ENCODE assay signal across 22 cellular contexts in the genomic region with DNA sequence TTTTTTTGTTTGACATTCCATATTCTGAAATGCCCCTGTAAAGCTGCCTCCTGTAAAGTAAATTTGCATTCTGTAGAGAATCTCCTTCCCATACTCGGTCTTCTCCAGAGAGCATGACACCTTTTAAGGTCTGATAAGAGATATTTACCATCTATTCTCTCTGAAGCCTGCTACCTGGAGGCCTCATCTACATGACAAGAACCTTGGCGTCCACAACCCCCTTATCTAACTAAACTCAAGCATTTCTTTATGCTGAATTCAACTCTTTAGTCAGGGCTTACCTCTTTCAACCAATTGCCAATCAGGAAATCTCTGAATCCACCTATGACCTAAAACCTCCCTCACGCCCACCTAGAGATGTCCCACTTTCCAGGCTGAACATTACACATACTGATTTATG.
"Had no signal": no experiment of that assay in that cellular context is flagged by ENCODE, and none has a peak within 500 bp of the region (broad histone marks: within the 10 kb centered on the region; RNA-seq: fewer than 3 reads in every experiment).

No MANE protein-coding gene starts in this region.

- H3K4me3 Mint-ChIP-seq: effector memory CD8-positive, alpha-beta T cell; nephron; stimulated activated effector memory CD8-positive, alpha-beta T cell treated with anti-CD3 and anti-CD28 coated beads, Interleukin-12 subunit alpha, Interleukin-12 subunit beta, amount 100 ng/mL, for 72 hours; stimulated activated naive CD8-positive, alpha-beta T cell treated with anti-CD3 and anti-CD28 coated beads, Interleukin-15, Interleukin-2, amounts not matched to agents 100 ng/mL and 50 ng/mL, for 24 hours had no signal

- H3K79me2 ChIP-seq: parathyroid adenoma had no signal

- H2AFZ ChIP-seq: parathyroid adenoma had no signal

- H3K4me1 Mint-ChIP-seq: naive B cell; stimulated activated effector memory CD8-positive, alpha-beta T cell treated with anti-CD3 and anti-CD28 coated beads, Interleukin-12 subunit alpha, Interleukin-12 subunit beta, amount 100 ng/mL, for 72 hours had no signal

- H3K27ac Mint-ChIP-seq: effector memory CD8-positive, alpha-beta T cell; naive B cell; nephron; stimulated activated effector memory CD8-positive, alpha-beta T cell treated with anti-CD3 and anti-CD28 coated beads, Interleukin-12 subunit alpha, Interleukin-12 subunit beta, amount 100 ng/mL, for 72 hours; stimulated activated naive CD8-positive, alpha-beta T cell treated with anti-CD3 and anti-CD28 coated beads, Interleukin-15, Interleukin-2, amounts not matched to agents 100 ng/mL and 50 ng/mL, for 24 hours had no signal

- H3K36me3 ChIP-seq: heart right ventricle, right lobe of liver, tibial artery, upper lobe of left lung, uterus had no signal

- ATAC-seq: effector memory CD8-positive, alpha-beta T cell; heart right ventricle; left colon; left ventricle myocardium superior; psoas muscle; right lobe of liver; stimulated activated effector memory CD8-positive, alpha-beta T cell treated with anti-CD3 and anti-CD28 coated beads, Interleukin-12 subunit alpha, Interleukin-12 subunit beta, amount 100 ng/mL, for 72 hours had no signal

- H3K27ac ChIP-seq: heart right ventricle, parathyroid adenoma, psoas muscle, right lobe of liver, tibial artery, upper lobe of left lung, uterus had no signal

- H3K4me1 ChIP-seq: heart right ventricle, parathyroid adenoma, psoas muscle, right lobe of liver, tibial artery, uterus had no signal

- H3K27me3 Mint-ChIP-seq: stimulated activated naive CD8-positive, alpha-beta T cell treated with anti-CD3 and anti-CD28 coated beads, Interleukin-15, Interleukin-2, amounts not matched to agents 100 ng/mL and 50 ng/mL, for 24 hours had no signal

- DNase-seq: effector memory CD8-positive, alpha-beta T cell; erythroblast; foreskin melanocyte; heart right ventricle; hypothalamus; left colon; left ventricle myocardium superior; mesenchymal stem cell; naive B cell; psoas muscle; retina; right lobe of liver; stimulated activated CD4-positive, alpha-beta T cell treated with anti-CD3 and anti-CD28 coated beads, Interleukin-4, amount 100 ng/mL, for 1 hour; stimulated activated CD8-positive, alpha-beta memory T cell treated with anti-CD3 and anti-CD28 coated beads, Interleukin-4, amount 100 ng/mL, for 48 hours; tibial artery; upper lobe of left lung; uterus had no signal

- H3K9ac ChIP-seq: parathyroid adenoma had no signal

- H3K9me3 ChIP-seq: heart right ventricle, psoas muscle, right lobe of liver, tibial artery, upper lobe of left lung, uterus had no signal

- H3K36me3 Mint-ChIP-seq: naive B cell; stimulated activated effector memory CD8-positive, alpha-beta T cell treated with anti-CD3 and anti-CD28 coated beads, Interleukin-12 subunit alpha, Interleukin-12 subunit beta, amount 100 ng/mL, for 72 hours had no signal

- H3K9me3 Mint-ChIP-seq: effector memory CD8-positive, alpha-beta T cell; naive B cell; nephron; stimulated activated effector memory CD8-positive, alpha-beta T cell treated with anti-CD3 and anti-CD28 coated beads, Interleukin-12 subunit alpha, Interleukin-12 subunit beta, amount 100 ng/mL, for 72 hours; stimulated activated naive CD8-positive, alpha-beta T cell treated with anti-CD3 and anti-CD28 coated beads, Interleukin-15, Interleukin-2, amounts not matched to agents 100 ng/mL and 50 ng/mL, for 24 hours had no signal

- H3K27me3 ChIP-seq: heart right ventricle, right lobe of liver, tibial artery, upper lobe of left lung, uterus had no signal

- H3K4me3 ChIP-seq: heart right ventricle, lung, psoas muscle, right lobe of liver, tibial artery, upper lobe of left lung, uterus had no signal
